1 cellular context compared by ENCODE assay signal in the genomic region with DNA sequence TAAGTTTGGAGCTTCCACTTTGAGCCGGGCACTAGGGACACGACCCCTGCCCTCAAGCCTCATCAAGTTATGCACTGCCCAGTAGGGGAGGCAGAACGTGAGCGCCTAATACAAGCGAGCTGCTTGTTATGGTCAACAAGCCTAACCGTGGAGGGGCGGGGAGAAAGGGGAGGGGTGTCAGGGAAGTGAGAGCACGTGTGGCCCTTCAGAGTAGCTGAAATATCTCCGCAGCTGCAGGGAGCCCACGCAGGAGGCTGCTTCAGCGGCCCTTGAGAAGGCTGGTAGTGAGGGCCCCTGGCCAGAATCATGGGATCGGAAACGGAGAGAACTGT.
TF ChIP-seq lines count a peak whose summit lies in the region.

No MANE protein-coding gene starts in this region.

TF ChIP-seq in HepG2, 621 proteins besides CTCF, POLR2A, EP300 and RAD21 (continued from another document):
- 0 out of 2 replicates have a peak, but pooled peaks have one; percentile 4 for TF ChIP-seq ZNF570 (CRISPR knock-in tag; IDR thresholded peaks at IDR 0.05; ENCODE audit: borderline replicate concordance)
- TF ChIP-seq TARDBP (CRISPR knock-in tag; IDR thresholded peaks at IDR 0.05) = no peak
- TF ChIP-seq SMARCC2 (IDR thresholded peaks at IDR 0.05) = no peak
- TF ChIP-seq ZNF264 (CRISPR knock-in tag; IDR thresholded peaks at IDR 0.05) = no peak; the same call in 1 of the 2 replicates
- 0 out of 2 replicates have a peak, but pooled peaks have one; percentile 18 for TF ChIP-seq BRCA1 (CRISPR knock-in tag; IDR thresholded peaks at IDR 0.05)
- no peak; the same call in 1 of the 2 replicates for TF ChIP-seq ZNF788 (CRISPR knock-in tag; IDR thresholded peaks at IDR 0.05; ENCODE audit: borderline replicate concordance)
- no peak for TF ChIP-seq CBX2 (IDR thresholded peaks at IDR 0.05; ENCODE audit: low read depth, low read length)
- no peak for TF ChIP-seq CBX2 (CRISPR knock-in tag; IDR thresholded peaks at IDR 0.05; ENCODE audit: low read depth)
- TF ChIP-seq ZNF557 (CRISPR knock-in tag; IDR thresholded peaks at IDR 0.05) = no peak
- TF ChIP-seq, protein P1, sequence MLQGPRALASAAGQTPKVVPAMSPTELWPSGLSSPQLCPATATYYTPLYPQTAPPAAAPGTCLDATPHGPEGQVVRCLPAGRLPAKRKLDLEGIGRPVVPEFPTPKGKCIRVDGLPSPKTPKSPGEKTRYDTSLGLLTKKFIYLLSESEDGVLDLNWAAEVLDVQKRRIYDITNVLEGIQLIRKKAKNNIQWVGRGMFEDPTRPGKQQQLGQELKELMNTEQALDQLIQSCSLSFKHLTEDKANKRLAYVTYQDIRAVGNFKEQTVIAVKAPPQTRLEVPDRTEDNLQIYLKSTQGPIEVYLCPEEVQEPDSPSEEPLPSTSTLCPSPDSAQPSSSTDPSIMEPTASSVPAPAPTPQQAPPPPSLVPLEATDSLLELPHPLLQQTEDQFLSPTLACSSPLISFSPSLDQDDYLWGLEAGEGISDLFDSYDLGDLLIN (CRISPR knock-in tag; IDR thresholded peaks at IDR 0.05; ENCODE audit: borderline replicate concordance) = no peak; the same call in 1 of the 2 replicates
- peak; percentile 9; the same call in 1 of the 2 replicates for TF ChIP-seq KMT2A (CRISPR knock-in tag; IDR thresholded peaks at IDR 0.05)
- no peak for TF ChIP-seq REL (CRISPR knock-in tag; conservative IDR thresholded peaks at IDR 0.05)
- TF ChIP-seq, protein P2, sequence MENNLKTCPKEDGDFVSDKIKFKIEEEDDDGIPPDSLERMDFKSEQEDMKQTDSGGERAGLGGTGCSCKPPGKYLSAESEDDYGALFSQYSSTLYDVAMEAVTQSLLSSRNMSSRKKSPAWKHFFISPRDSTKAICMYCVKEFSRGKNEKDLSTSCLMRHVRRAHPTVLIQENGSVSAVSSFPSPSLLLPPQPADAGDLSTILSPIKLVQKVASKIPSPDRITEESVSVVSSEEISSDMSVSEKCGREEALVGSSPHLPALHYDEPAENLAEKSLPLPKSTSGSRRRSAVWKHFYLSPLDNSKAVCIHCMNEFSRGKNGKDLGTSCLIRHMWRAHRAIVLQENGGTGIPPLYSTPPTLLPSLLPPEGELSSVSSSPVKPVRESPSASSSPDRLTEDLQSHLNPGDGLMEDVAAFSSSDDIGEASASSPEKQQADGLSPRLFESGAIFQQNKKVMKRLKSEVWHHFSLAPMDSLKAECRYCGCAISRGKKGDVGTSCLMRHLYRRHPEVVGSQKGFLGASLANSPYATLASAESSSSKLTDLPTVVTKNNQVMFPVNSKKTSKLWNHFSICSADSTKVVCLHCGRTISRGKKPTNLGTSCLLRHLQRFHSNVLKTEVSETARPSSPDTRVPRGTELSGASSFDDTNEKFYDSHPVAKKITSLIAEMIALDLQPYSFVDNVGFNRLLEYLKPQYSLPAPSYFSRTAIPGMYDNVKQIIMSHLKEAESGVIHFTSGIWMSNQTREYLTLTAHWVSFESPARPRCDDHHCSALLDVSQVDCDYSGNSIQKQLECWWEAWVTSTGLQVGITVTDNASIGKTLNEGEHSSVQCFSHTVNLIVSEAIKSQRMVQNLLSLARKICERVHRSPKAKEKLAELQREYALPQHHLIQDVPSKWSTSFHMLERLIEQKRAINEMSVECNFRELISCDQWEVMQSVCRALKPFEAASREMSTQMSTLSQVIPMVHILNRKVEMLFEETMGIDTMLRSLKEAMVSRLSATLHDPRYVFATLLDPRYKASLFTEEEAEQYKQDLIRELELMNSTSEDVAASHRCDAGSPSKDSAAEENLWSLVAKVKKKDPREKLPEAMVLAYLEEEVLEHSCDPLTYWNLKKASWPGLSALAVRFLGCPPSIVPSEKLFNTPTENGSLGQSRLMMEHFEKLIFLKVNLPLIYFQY (CRISPR knock-in tag; IDR thresholded peaks at IDR 0.05; ENCODE audit: borderline replicate concordance) = no peak
- no peak for TF ChIP-seq ZZZ3 (CRISPR knock-in tag; IDR thresholded peaks at IDR 0.05; ENCODE audit: borderline replicate concordance)
- TF ChIP-seq ZNF776 (CRISPR knock-in tag; IDR thresholded peaks at IDR 0.05) = no peak
- TF ChIP-seq KMT2B (CRISPR knock-in tag; IDR thresholded peaks at IDR 0.05) = 0 out of 2 replicates have a peak, but pooled peaks have one; percentile 0
- TF ChIP-seq ZNF44 (CRISPR knock-in tag; IDR thresholded peaks at IDR 0.05) = no peak
- 0 out of 2 replicates have a peak, but pooled peaks have one; percentile 7 for TF ChIP-seq NR2C2 (CRISPR knock-in tag; IDR thresholded peaks at IDR 0.05; ENCODE audit: borderline replicate concordance)
- TF ChIP-seq, protein P3, sequence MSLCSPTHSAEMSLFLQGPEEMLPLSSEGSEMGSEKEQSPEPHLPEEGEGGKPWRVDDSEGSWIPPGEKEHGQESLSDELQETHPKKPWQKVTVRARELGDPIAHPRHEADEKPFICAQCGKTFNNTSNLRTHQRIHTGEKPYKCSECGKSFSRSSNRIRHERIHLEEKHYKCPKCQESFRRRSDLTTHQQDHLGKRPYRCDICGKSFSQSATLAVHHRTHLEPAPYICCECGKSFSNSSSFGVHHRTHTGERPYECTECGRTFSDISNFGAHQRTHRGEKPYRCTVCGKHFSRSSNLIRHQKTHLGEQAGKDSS (CRISPR knock-in tag; IDR thresholded peaks at IDR 0.05; ENCODE audit: borderline replicate concordance, low read depth) = no peak
- TF ChIP-seq FOXA1 (IDR thresholded peaks at IDR 0.05) = no peak
- TF ChIP-seq FOXA1 (CRISPR knock-in tag; IDR thresholded peaks at IDR 0.05) = peak; percentile 67; the same call in 1 of the 2 replicates
- TF ChIP-seq FIP1L1 (IDR thresholded peaks at IDR 0.05; ENCODE audit: borderline replicate concordance, insufficient read depth, low read depth, low read length) = no peak
- TF ChIP-seq, protein P4, sequence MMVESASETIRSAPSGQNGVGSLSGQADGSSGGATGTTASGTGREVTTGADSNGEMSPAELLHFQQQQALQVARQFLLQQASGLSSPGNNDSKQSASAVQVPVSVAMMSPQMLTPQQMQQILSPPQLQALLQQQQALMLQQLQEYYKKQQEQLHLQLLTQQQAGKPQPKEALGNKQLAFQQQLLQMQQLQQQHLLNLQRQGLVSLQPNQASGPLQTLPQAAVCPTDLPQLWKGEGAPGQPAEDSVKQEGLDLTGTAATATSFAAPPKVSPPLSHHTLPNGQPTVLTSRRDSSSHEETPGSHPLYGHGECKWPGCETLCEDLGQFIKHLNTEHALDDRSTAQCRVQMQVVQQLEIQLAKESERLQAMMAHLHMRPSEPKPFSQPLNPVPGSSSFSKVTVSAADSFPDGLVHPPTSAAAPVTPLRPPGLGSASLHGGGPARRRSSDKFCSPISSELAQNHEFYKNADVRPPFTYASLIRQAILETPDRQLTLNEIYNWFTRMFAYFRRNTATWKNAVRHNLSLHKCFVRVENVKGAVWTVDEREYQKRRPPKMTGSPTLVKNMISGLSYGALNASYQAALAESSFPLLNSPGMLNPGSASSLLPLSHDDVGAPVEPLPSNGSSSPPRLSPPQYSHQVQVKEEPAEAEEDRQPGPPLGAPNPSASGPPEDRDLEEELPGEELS (CRISPR knock-in tag; IDR thresholded peaks at IDR 0.05) = peak; percentile 32; the same call in 1 of the 2 replicates
- TF ChIP-seq ZNF121 (CRISPR knock-in tag; IDR thresholded peaks at IDR 0.05) = no peak
- TF ChIP-seq, protein P5, sequence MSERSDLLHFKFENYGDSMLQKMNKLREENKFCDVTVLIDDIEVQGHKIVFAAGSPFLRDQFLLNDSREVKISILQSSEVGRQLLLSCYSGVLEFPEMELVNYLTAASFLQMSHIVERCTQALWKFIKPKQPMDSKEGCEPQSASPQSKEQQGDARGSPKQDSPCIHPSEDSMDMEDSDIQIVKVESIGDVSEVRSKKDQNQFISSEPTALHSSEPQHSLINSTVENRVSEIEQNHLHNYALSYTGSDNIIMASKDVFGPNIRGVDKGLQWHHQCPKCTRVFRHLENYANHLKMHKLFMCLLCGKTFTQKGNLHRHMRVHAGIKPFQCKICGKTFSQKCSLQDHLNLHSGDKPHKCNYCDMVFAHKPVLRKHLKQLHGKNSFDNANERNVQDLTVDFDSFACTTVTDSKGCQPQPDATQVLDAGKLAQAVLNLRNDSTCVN (CRISPR knock-in tag; IDR thresholded peaks at IDR 0.05; ENCODE audit: borderline replicate concordance) = 0 out of 2 replicates have a peak, but pooled peaks have one; percentile 36
- no peak for TF ChIP-seq ZNF253 (CRISPR knock-in tag; IDR thresholded peaks at IDR 0.05; ENCODE audit: borderline replicate concordance)
- peak; percentile 62 for TF ChIP-seq MYC (CRISPR knock-in tag; IDR thresholded peaks at IDR 0.05; ENCODE audit: borderline replicate concordance)
